ENCODE assay signal across 1 cellular context in the genomic region with DNA sequence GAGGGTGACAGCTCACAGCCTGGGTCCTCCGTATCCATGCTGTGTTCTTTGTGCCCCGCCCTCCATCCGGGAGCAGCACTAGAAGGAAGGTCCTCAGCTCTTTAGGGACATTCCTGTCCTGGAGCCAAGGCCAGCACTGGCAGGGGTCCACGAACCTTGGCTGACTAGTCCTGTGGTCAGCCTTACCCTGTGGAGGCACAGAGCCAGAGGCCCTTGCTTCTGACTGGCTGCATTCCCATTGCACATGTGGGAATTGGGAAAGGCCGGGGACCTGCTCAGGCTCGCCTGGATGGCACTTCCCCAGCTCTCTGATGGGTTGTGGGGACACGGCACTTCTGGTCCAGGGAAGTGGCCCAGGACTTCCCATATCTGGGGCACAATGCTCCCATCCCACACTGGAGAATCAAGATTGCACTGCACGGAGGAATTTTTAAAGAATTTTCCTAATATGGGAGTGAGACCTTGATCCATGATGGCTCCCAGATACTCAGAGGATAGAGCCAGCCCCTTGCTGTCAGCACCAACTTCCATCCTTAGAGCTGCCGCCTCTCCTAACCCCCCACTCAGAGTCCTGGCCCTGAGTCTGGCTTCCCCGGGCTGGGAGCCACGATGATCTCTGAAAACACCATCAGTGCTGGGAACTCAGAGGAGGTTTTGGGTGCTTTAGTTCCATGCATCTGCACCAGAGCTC.
TF ChIP-seq lines count a peak whose summit lies in the region.

No MANE protein-coding gene starts in this region.

TF ChIP-seq in HepG2, 621 proteins besides CTCF, POLR2A, EP300 and RAD21 (continued from another document):
- TF ChIP-seq ARID2 (CRISPR knock-in tag; IDR thresholded peaks at IDR 0.05; ENCODE audit: borderline replicate concordance) (no peak), ZNF660 (CRISPR knock-in tag; IDR thresholded peaks at IDR 0.05; ENCODE audit: borderline replicate concordance, low read depth) (0 out of 2 replicates have a peak, but pooled peaks have one; percentile 65), KDM5B (CRISPR knock-in tag; IDR thresholded peaks at IDR 0.05; ENCODE audit: borderline replicate concordance) (0 out of 2 replicates have a peak, but pooled peaks have one; percentile 4), ZNF749 (CRISPR knock-in tag; IDR thresholded peaks at IDR 0.05; ENCODE audit: borderline replicate concordance) (no peak), RFXAP (CRISPR knock-in tag; IDR thresholded peaks at IDR 0.05; ENCODE audit: borderline replicate concordance) (0 out of 2 replicates have a peak, but pooled peaks have one; percentile 13), SRF (IDR thresholded peaks at IDR 0.05; ENCODE audit: low read depth, low read length) (peak; percentile 75), ZNF256 (CRISPR knock-in tag; conservative IDR thresholded peaks at IDR 0.05) (no peak), LCORL (IDR thresholded peaks at IDR 0.05) (no peak), LCORL (CRISPR knock-in tag; IDR thresholded peaks at IDR 0.05) (0 out of 2 replicates have a peak, but pooled peaks have one; percentile 5), SP2 (CRISPR knock-in tag; IDR thresholded peaks at IDR 0.05) (0 out of 2 replicates have a peak, but pooled peaks have one; percentile 8), SPEN (CRISPR knock-in tag; IDR thresholded peaks at IDR 0.05; ENCODE audit: low read depth) (no peak), MEIS2 (CRISPR knock-in tag; IDR thresholded peaks at IDR 0.05) (0 out of 2 replicates have a peak, but pooled peaks have one; percentile 33), RFX3 (CRISPR knock-in tag; IDR thresholded peaks at IDR 0.05) (no peak)
- TF ChIP-seq, protein P1, sequence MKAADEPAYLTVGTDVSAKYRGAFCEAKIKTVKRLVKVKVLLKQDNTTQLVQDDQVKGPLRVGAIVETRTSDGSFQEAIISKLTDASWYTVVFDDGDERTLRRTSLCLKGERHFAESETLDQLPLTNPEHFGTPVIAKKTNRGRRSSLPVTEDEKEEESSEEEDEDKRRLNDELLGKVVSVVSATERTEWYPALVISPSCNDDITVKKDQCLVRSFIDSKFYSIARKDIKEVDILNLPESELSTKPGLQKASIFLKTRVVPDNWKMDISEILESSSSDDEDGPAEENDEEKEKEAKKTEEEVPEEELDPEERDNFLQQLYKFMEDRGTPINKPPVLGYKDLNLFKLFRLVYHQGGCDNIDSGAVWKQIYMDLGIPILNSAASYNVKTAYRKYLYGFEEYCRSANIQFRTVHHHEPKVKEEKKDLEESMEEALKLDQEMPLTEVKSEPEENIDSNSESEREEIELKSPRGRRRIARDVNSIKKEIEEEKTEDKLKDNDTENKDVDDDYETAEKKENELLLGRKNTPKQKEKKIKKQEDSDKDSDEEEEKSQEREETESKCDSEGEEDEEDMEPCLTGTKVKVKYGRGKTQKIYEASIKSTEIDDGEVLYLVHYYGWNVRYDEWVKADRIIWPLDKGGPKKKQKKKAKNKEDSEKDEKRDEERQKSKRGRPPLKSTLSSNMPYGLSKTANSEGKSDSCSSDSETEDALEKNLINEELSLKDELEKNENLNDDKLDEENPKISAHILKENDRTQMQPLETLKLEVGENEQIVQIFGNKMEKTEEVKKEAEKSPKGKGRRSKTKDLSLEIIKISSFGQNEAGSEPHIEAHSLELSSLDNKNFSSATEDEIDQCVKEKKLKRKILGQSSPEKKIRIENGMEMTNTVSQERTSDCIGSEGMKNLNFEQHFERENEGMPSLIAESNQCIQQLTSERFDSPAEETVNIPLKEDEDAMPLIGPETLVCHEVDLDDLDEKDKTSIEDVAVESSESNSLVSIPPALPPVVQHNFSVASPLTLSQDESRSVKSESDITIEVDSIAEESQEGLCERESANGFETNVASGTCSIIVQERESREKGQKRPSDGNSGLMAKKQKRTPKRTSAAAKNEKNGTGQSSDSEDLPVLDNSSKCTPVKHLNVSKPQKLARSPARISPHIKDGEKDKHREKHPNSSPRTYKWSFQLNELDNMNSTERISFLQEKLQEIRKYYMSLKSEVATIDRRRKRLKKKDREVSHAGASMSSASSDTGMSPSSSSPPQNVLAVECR (CRISPR knock-in tag; IDR thresholded peaks at IDR 0.05; ENCODE audit: borderline replicate concordance), result 0 out of 2 replicates have a peak, but pooled peaks have one; percentile 14
